Comparison of ENCODE assay signal across 8 cellular contexts in the genomic region with DNA sequence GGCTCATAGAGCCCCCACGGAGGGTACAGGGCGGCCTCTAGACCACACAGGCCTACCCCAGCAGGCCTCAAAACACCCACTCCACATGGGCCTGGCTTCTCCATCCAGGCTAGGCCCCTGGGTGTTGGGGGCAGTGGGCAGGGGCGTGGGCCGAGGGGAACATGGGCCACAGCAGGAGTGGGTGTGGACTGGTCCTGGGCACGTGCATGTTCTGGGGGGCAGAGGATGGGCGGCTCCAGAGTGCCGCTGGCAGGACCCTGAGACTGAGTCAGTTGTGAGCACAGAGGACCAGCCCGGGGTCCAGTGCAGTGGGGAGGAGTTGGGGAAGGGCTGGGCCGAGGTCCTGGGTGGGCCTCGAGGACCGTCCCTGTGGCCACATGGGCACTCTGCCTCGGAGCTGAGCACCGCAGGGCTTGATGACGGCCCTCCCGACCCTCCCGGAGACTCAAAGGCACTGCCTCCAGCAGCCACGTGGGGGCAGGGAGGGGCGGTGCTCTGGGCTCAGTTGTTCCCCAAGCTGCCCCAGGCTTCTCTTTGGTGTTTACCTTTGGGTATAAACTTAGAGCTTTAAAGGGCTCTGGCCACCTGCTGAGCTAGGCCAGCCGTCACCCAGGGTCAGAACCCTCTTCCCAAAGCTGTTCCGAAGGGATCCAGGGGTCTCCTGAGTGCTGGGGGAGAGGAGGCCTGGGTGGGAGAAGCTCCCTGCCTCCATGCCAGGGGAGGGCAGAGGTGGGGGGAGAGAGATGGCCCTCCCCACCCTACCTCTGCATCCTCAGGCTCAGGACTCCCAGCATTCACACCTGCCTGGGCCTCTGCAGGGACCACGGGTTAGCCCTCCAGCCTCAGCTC.
DNase-seq lines count a peak whose midpoint lies in the region; ATAC-seq and TF ChIP-seq lines count a peak whose summit lies in the region.

No MANE protein-coding gene starts in this region.

- peak overlapping the region; percentile 79 for H3K27ac Mint-ChIP-seq in stimulated activated effector memory CD8-positive, alpha-beta T cell treated with anti-CD3 and anti-CD28 coated beads, Interleukin-12 subunit alpha, Interleukin-12 subunit beta, amount 100 ng/mL, for 72 hours

- no peak overlapping the region for H3K4me3 ChIP-seq in choroid plexus epithelial cell (ENCODE audit: low read depth, low read length)
- H3K4me3 ChIP-seq in liver (ENCODE audit: low read depth in 1 of 3, low read length in 3 of 3): no peak overlapping the region

- H3K4me1 Mint-ChIP-seq in stimulated activated effector memory CD8-positive, alpha-beta T cell treated with anti-CD3 and anti-CD28 coated beads, Interleukin-12 subunit alpha, Interleukin-12 subunit beta, amount 100 ng/mL, for 72 hours: peaks cover 7% of the 10 kb centered on the region

- peaks cover 45% of the 10 kb centered on the region for H3K36me3 Mint-ChIP-seq in stimulated activated effector memory CD8-positive, alpha-beta T cell treated with anti-CD3 and anti-CD28 coated beads, Interleukin-12 subunit alpha, Interleukin-12 subunit beta, amount 100 ng/mL, for 72 hours

- TF ChIP-seq RAD21 in liver (IDR thresholded peaks at IDR 0.05): peak in 1 of 2 donors; percentile 53

- no peaks in the 10 kb centered on the region for H3K27me3 ChIP-seq in liver (ENCODE audit: control insufficient read depth in 4 of 4, insufficient read depth in 4 of 4, low read length in 3 of 4)

- H3K27ac ChIP-seq in liver (ENCODE audit: low read depth in 1 of 2, low read length in 2 of 2): peak overlapping the region in 1 of 2 donors; percentile 12

- ATAC-seq in stimulated activated effector memory CD8-positive, alpha-beta T cell treated with anti-CD3 and anti-CD28 coated beads, Interleukin-12 subunit alpha, Interleukin-12 subunit beta, amount 100 ng/mL, for 72 hours: peak; percentile 67
- ATAC-seq in GM21825 (IDR thresholded peaks at IDR 0.05; ENCODE audit: unreplicated experiment) (no peak), GM21717 (IDR thresholded peaks at IDR 0.05; ENCODE audit: unreplicated experiment) (no peak)

- DNase-seq in DMS153 (lab: John Stamatoyannopoulos, UW) (peak; percentile 64), choroid plexus epithelial cell (ENCODE audit: low read depth) (peak; percentile 67)
- DNase-seq in activated CD4-positive, CD25-positive, alpha-beta regulatory T cell (lab: John Stamatoyannopoulos, UW): peak in 3 of 4 experiments; percentile 24 to 39 (median 37)
- DNase-seq in stimulated activated effector memory CD8-positive, alpha-beta T cell treated with anti-CD3 and anti-CD28 coated beads, Interleukin-12 subunit alpha, Interleukin-12 subunit beta, amount 100 ng/mL, for 72 hours (ENCODE audit: low spot score in 2 of 2): peak in 1 of 2 donors; percentile 42

- no peaks in the 10 kb centered on the region for H3K9me3 ChIP-seq in liver (ENCODE audit: control insufficient read depth in 4 of 4, low read length in 3 of 4)

- no peak overlapping the region for H3K4me3 Mint-ChIP-seq in stimulated activated effector memory CD8-positive, alpha-beta T cell treated with anti-CD3 and anti-CD28 coated beads, Interleukin-12 subunit alpha, Interleukin-12 subunit beta, amount 100 ng/mL, for 72 hours

- H3K9me3 Mint-ChIP-seq in stimulated activated effector memory CD8-positive, alpha-beta T cell treated with anti-CD3 and anti-CD28 coated beads, Interleukin-12 subunit alpha, Interleukin-12 subunit beta, amount 100 ng/mL, for 72 hours: no peaks in the 10 kb centered on the region

- WGBS in liver: 48% methylated on average over 21 of the region's 21 CpGs

- peaks cover 13 to 23% (median 15%) of the 10 kb centered on the region in 4 donors for H3K36me3 ChIP-seq in liver (ENCODE audit: control insufficient read depth in 4 of 4, insufficient read depth in 3 of 4, low read depth in 1 of 4, low read length in 3 of 4)

- peaks cover 5 to 35% (median 14%) of the 10 kb centered on the region in 4 donors for H3K4me1 ChIP-seq in liver (ENCODE audit: control insufficient read depth in 4 of 4, insufficient read depth in 4 of 4, low read length in 3 of 4)

- no peak overlapping the region for H3K9ac ChIP-seq in liver (ENCODE audit: low read depth in 1 of 2, low read length in 2 of 2)

- peak; percentile 21; the same call in 1 of the 2 replicates for TF ChIP-seq CTCF in LNCAP (IDR thresholded peaks at IDR 0.05)
- peak; percentile 58 for TF ChIP-seq CTCF in choroid plexus epithelial cell (conservative IDR thresholded peaks at IDR 0.05; ENCODE audit: low read depth, low read length)
- peak; percentile 13 for TF ChIP-seq CTCF in liver (IDR thresholded peaks at IDR 0.05; ENCODE audit: low read depth, low read length, missing input control)

TF ChIP-seq in liver, 16 proteins besides CTCF, POLR2A, EP300 and RAD21:
- TF ChIP-seq HNF4A (conservative IDR thresholded peaks at IDR 0.05) (no peak), RXRA (IDR thresholded peaks at IDR 0.05) (no peak), JUND (IDR thresholded peaks at IDR 0.05) (no peak), TAF1 (conservative IDR thresholded peaks at IDR 0.05) (no peak), HNF4G (IDR thresholded peaks at IDR 0.05) (no peak), GABPA (IDR thresholded peaks at IDR 0.05 in 1 of 2, conservative IDR thresholded peaks at IDR 0.05 in 1 of 2) (no peak), FOXA2 (IDR thresholded peaks at IDR 0.05) (no peak), FOXA1 (IDR thresholded peaks at IDR 0.05) (no peak), SP1 (IDR thresholded peaks at IDR 0.05) (no peak), EGR1 (IDR thresholded peaks at IDR 0.05; ENCODE audit: low read depth in 2 of 2) (no peak), YY1 (IDR thresholded peaks at IDR 0.05) (no peak), NR2F2 (IDR thresholded peaks at IDR 0.05) (no peak)
- TF ChIP-seq, protein P1, sequence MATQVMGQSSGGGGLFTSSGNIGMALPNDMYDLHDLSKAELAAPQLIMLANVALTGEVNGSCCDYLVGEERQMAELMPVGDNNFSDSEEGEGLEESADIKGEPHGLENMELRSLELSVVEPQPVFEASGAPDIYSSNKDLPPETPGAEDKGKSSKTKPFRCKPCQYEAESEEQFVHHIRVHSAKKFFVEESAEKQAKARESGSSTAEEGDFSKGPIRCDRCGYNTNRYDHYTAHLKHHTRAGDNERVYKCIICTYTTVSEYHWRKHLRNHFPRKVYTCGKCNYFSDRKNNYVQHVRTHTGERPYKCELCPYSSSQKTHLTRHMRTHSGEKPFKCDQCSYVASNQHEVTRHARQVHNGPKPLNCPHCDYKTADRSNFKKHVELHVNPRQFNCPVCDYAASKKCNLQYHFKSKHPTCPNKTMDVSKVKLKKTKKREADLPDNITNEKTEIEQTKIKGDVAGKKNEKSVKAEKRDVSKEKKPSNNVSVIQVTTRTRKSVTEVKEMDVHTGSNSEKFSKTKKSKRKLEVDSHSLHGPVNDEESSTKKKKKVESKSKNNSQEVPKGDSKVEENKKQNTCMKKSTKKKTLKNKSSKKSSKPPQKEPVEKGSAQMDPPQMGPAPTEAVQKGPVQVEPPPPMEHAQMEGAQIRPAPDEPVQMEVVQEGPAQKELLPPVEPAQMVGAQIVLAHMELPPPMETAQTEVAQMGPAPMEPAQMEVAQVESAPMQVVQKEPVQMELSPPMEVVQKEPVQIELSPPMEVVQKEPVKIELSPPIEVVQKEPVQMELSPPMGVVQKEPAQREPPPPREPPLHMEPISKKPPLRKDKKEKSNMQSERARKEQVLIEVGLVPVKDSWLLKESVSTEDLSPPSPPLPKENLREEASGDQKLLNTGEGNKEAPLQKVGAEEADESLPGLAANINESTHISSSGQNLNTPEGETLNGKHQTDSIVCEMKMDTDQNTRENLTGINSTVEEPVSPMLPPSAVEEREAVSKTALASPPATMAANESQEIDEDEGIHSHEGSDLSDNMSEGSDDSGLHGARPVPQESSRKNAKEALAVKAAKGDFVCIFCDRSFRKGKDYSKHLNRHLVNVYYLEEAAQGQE (IDR thresholded peaks at IDR 0.05): no peak
- TF ChIP-seq, protein P2, sequence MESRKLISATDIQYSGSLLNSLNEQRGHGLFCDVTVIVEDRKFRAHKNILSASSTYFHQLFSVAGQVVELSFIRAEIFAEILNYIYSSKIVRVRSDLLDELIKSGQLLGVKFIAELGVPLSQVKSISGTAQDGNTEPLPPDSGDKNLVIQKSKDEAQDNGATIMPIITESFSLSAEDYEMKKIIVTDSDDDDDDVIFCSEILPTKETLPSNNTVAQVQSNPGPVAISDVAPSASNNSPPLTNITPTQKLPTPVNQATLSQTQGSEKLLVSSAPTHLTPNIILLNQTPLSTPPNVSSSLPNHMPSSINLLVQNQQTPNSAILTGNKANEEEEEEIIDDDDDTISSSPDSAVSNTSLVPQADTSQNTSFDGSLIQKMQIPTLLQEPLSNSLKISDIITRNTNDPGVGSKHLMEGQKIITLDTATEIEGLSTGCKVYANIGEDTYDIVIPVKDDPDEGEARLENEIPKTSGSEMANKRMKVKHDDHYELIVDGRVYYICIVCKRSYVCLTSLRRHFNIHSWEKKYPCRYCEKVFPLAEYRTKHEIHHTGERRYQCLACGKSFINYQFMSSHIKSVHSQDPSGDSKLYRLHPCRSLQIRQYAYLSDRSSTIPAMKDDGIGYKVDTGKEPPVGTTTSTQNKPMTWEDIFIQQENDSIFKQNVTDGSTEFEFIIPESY (IDR thresholded peaks at IDR 0.05): no peak
- TF ChIP-seq, protein P3, sequence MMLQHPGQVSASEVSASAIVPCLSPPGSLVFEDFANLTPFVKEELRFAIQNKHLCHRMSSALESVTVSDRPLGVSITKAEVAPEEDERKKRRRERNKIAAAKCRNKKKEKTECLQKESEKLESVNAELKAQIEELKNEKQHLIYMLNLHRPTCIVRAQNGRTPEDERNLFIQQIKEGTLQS (IDR thresholded peaks at IDR 0.05): no peak
- TF ChIP-seq, protein P4, sequence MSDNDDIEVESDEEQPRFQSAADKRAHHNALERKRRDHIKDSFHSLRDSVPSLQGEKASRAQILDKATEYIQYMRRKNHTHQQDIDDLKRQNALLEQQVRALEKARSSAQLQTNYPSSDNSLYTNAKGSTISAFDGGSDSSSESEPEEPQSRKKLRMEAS (IDR thresholded peaks at IDR 0.05): no peak
